8 cellular contexts compared by ENCODE assay signal in genomic region chr6:28142446-28142845, GRCh38. TPM values are rescaled to one million over a fixed set of nuclear protein-coding genes. Genes with fewer than 3 reads are reported as not detected.
DNase-seq lines count a peak whose midpoint lies in the region; ATAC-seq, FAIRE-seq and TF ChIP-seq lines count a peak whose summit lies in the region.

No MANE protein-coding gene starts in this region.

- POLR2A ChIA-PET in T-cell (lab: Charles Lee), result interaction anchor here in 1 of 2 donors (1.0 kb wide), 1 partner anchor 19 kb away, joined by 3 read pairs; no protein-coding TSS in a partner anchor

- H3K9me3 Mint-ChIP-seq in GM23338 (no peaks in the 10 kb centered on the region), T-cell (no peaks in the 10 kb centered on the region)

- no peaks in the 10 kb centered on the region for H3K9me3 ChIP-seq in gastrocnemius medialis

- peaks cover 53% of the 10 kb centered on the region for H3K79me2 ChIP-seq in GM23338 (replicated peaks; ENCODE audit: insufficient read depth)

- DNase-seq in GM23338 (ENCODE audit: low spot score), result no peak
- DNase-seq in T-cell, result no peak
- DNase-seq in fibroblast of pulmonary artery (ENCODE audit: low read depth), result no peak
- DNase-seq in gastrocnemius medialis, result no peak
- no peak for DNase-seq in NCI-H524 treated with DMSO at 0.1 percent for 48 hours (lab: John Stamatoyannopoulos, UW)
- DNase-seq in GM19240 (ENCODE audit: insufficient read length, low spot score), result no peak
- no peak for DNase-seq in HTR-8/SVneo (ENCODE audit: insufficient read length, low spot score)

- H2AFZ ChIP-seq in GM23338, result no peak overlapping the region

- FAIRE-seq in HTR-8/SVneo (lab: Jason Lieb, UNC), result no peak

- TF ChIP-seq POLR2A in gastrocnemius medialis (IDR thresholded peaks at IDR 0.05), result no peak

- ATAC-seq in GM23338 (no peak), T-cell (replicated peaks in 1 of 4) (no peak), gastrocnemius medialis (no peak), esophagus mucosa (no peak)

- peak overlapping the region; percentile 80 for H3K4me2 ChIP-seq in GM23338

- CTCF ChIA-PET in T-cell (lab: Charles Lee), result interaction anchor here in 1 of 2 donors (1.6 kb wide), 1 partner anchor 20 kb away, joined by 4 read pairs; no protein-coding TSS in a partner anchor

- H3K36me3 Mint-ChIP-seq in GM23338 (ENCODE audit: low read depth) (peaks cover 22% of the 10 kb centered on the region), T-cell (peaks cover 25% of the 10 kb centered on the region)

- H3K4me1 Mint-ChIP-seq in GM23338, result peaks cover 15% of the 10 kb centered on the region
- H3K4me1 Mint-ChIP-seq in T-cell, result peaks cover 67 to 77% (median 67%) of the 10 kb centered on the region in 3 donors

- peak overlapping the region; percentile 91; the same call in 1 of the 2 replicates for H3K27ac ChIP-seq in GM23338 (ENCODE audit: low read depth)
- H3K27ac ChIP-seq in gastrocnemius medialis, result peak overlapping the region; percentile 69 to 83 (median 79)

- TF ChIP-seq CTCF in GM23338 (conservative IDR thresholded peaks at IDR 0.05; ENCODE audit: low read depth in 2 of 2) (no peak), fibroblast of pulmonary artery (IDR thresholded peaks at IDR 0.05; ENCODE audit: low read length, missing control alignments) (no peak), gastrocnemius medialis (IDR thresholded peaks at IDR 0.05 in 4 of 5, conservative IDR thresholded peaks at IDR 0.05 in 1 of 5) (no peak)

- H3K27me3 Mint-ChIP-seq in GM23338 (ENCODE audit: insufficient read depth, low read depth, poor library complexity), result peaks cover 12% of the 10 kb centered on the region
- H3K27me3 Mint-ChIP-seq in T-cell, result no peaks in the 10 kb centered on the region

- peaks cover 26% of the 10 kb centered on the region for H3K27me3 ChIP-seq in GM23338 (ENCODE audit: insufficient read depth)
- no peaks in the 10 kb centered on the region for H3K27me3 ChIP-seq in gastrocnemius medialis

- intact Hi-C loops in gastrocnemius medialis (cut with DNase I; ENCODE audit: low total_unique reads), result loop anchor here (5.0 kb wide), 1 partner anchor 125 kb away; the partner anchor contains the start of gene ZSCAN26

- H3K27ac Mint-ChIP-seq in GM23338 (peak overlapping the region; percentile 95), T-cell (peak overlapping the region; percentile 87 to 94)

- in situ Hi-C loops in gastrocnemius medialis (cut with MboI; ENCODE audit: low sequenced_read_pairs in 4 of 4), result loop anchor here in 3 of 4 donors (10.0 to 25.0 kb wide), 2 partner anchors 72 to 120 kb away; partner anchors contain the start of genes NKAPL (in 1 of the 3), ZKSCAN4 (in 1 of the 3) and ZSCAN26 (in 1 of the 3)

- no peaks in the 10 kb centered on the region for H3F3A ChIP-seq in GM23338 (replicated peaks; ENCODE audit: low read depth)

- H3K4me3 Mint-ChIP-seq in GM23338, result peak overlapping the region; percentile 98
- peak overlapping the region; percentile 94 to 96 (median 95) for H3K4me3 Mint-ChIP-seq in T-cell

- peaks cover 15% of the 10 kb centered on the region for H3K4me1 ChIP-seq in GM23338 (ENCODE audit: insufficient read depth)
- H3K4me1 ChIP-seq in gastrocnemius medialis, result peaks cover 15 to 24% of the 10 kb centered on the region in 2 donors

- peaks cover 23% of the 10 kb centered on the region for H4K20me1 ChIP-seq in GM23338 (replicated peaks; ENCODE audit: insufficient read depth)

- H3K9me2 ChIP-seq in GM23338 (ENCODE audit: insufficient read depth), result no peaks in the 10 kb centered on the region

- H3K4me3 ChIP-seq in GM23338, result peak overlapping the region; percentile 83
- H3K4me3 ChIP-seq in fibroblast of pulmonary artery (replicated peaks; ENCODE audit: low read depth, low read length), result peak overlapping the region; percentile 88
- peak overlapping the region; percentile 82 to 97 (median 90) for H3K4me3 ChIP-seq in gastrocnemius medialis

- H3K36me3 ChIP-seq in GM23338 (ENCODE audit: insufficient read depth) (peaks cover 6% of the 10 kb centered on the region; the same call in 1 of the 2 replicates), gastrocnemius medialis (peaks cover 0 to 14% of the 10 kb centered on the region in 2 donors)

TF ChIP-seq in GM23338, 12 proteins besides CTCF, POLR2A, EP300 and RAD21 (continues in another document):
- TF ChIP-seq CREB1 (CRISPR knock-in tag; IDR thresholded peaks at IDR 0.05; ENCODE audit: low read depth) (no peak), POLR2AphosphoS5 (IDR thresholded peaks at IDR 0.05; ENCODE audit: low read depth) (no peak), STAT1 (IDR thresholded peaks at IDR 0.05; ENCODE audit: unreplicated experiment) (no peak), EZH2 (IDR thresholded peaks at IDR 0.05; ENCODE audit: low read depth, unreplicated experiment) (no peak), ZNF114 (CRISPR knock-in tag; IDR thresholded peaks at IDR 0.05) (no peak), JUNB (IDR thresholded peaks at IDR 0.05; ENCODE audit: unreplicated experiment) (no peak), ZNF462 (CRISPR knock-in tag; IDR thresholded peaks at IDR 0.05) (no peak), ETS1 (IDR thresholded peaks at IDR 0.05) (no peak)

RNA-seq across cellular contexts. Expression of gene ZKSCAN8, which starts 0.8 kb away (rescaled TPM):
- total RNA-seq in GM23338 (2014; rRNA removed; shearing (Covaris generic)), result 21.3 and 22.6 TPM in 2 replicates
- polyA plus RNA-seq in GM23338 (2016; fragmentation: Nextera tagmentation; extraction: Ambion mirVana), result 4.0 and 4.2 TPM in 2 replicates
- total RNA-seq in T-cell, result 10 to 100 TPM; 23.3 to 35.7 (median 35.0) TPM
- 10 to 100 TPM in 1 of 4 donors, 1 to 10 TPM in 3; 6.6 to 10.4 (median 8.9) TPM for total RNA-seq in gastrocnemius medialis
- total RNA-seq in esophagus mucosa, result 6.6 TPM

RNA-seq across cellular contexts. Expression of gene ZSCAN16, which starts 18.0 kb away (rescaled TPM):
- 4.7 and 10.3 TPM in 2 replicates for total RNA-seq in GM23338 (2014; rRNA removed; shearing (Covaris generic))
- polyA plus RNA-seq in GM23338 (2016; fragmentation: Nextera tagmentation; extraction: Ambion mirVana), result 9.2 and 12.9 TPM in 2 replicates
- total RNA-seq in T-cell (10 to 100 TPM in 3 of 5 donors, 1 to 10 TPM in 2; 5.9 to 13.1 (median 10.7) TPM), gastrocnemius medialis (1 to 10 TPM; 1.8 to 4.2 (median 3.4) TPM), esophagus mucosa (2.9 TPM)
